Comparison of ENCODE assay signal across 9 cellular contexts in the genomic region with DNA sequence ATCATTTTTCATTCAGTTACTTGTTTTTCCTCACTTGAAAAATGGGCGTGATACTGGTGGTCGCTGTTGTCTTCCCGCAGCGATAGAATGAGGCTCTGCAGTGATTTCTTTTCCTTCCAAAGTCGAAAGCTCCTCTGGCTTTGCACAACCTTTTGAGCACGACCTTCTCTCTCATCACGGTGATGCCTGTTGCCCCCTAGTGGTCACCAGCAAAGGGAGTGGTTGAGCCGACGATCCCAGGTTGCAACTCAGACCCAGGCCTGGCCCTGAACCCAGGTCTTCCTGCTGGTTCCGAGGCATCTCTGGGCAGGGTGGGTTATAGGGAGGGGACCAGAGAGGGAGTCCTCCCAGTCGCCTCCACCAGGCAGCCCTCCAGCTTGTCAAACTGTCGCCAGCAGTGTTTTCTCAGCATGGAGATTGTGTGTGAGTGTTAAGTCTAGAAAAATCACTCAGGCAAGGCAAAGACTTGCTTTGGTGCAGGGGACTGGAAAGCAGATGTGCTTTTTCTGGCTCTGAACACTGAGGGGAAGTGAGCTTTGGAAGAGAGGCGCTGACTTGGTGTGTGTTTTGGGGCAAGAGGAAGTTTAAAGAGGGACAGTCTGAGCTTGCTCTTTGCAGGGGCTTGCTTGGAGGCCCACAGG.
DNase-seq lines count a peak whose midpoint lies in the region; ATAC-seq, FAIRE-seq and TF ChIP-seq lines count a peak whose summit lies in the region.
"Had no signal": no experiment of that assay in that cellular context is flagged by ENCODE, and none has a peak within 500 bp of the region (broad histone marks: within the 10 kb centered on the region; RNA-seq: fewer than 3 reads in every experiment).

No MANE protein-coding gene starts in this region.

- peak; percentile 63 for ATAC-seq in gastroesophageal sphincter
- no peak for ATAC-seq in GM18867 (IDR thresholded peaks at IDR 0.05; ENCODE audit: unreplicated experiment)

- whole genome bisulfite sequencing in gastroesophageal sphincter (ENCODE audit: low coverage in 1 of 2), 2 donors, result 0 to 7% methylated on average over 4 to 11 of the region's 13 CpGs
- WGBS in tibial nerve, 2 donors, result 10 to 11% methylated on average over 13 of the region's 13 CpGs

- TF ChIP-seq EP300 in gastroesophageal sphincter (IDR thresholded peaks at IDR 0.05) (no peak), tibial nerve (IDR thresholded peaks at IDR 0.05) (no peak)

- H3K27ac Mint-ChIP-seq in Calu3 (ENCODE audit: unreplicated experiment), result no peak overlapping the region

- no peaks in the 10 kb centered on the region for H4K20me1 ChIP-seq in osteoblast (ENCODE audit: insufficient read depth, low read length)

- FAIRE-seq in HTR-8/SVneo (lab: Jason Lieb, UNC), result no peak
- FAIRE-seq: colon had no signal

- H3K27me3 ChIP-seq in gastroesophageal sphincter, result peaks cover 7% of the 10 kb centered on the region
- H3K27me3 ChIP-seq in osteoblast (ENCODE audit: insufficient read depth, low read length), result peaks cover 4% of the 10 kb centered on the region
- no peaks in the 10 kb centered on the region for H3K27me3 ChIP-seq in tibial nerve

- H3K4me3 Mint-ChIP-seq in Calu3 (ENCODE audit: low read depth, unreplicated experiment), result no peak overlapping the region

- peak overlapping the region; percentile 10 to 43 for H3K4me3 ChIP-seq in gastroesophageal sphincter
- H3K4me3 ChIP-seq in osteoblast (ENCODE audit: insufficient read depth, low read length), result peak overlapping the region; percentile 73
- H3K4me3 ChIP-seq in tibial nerve, result peak overlapping the region in 3 of 4 donors; percentile 30 to 45 (median 41)

- H3K4me1 Mint-ChIP-seq in Calu3 (ENCODE audit: low read depth, unreplicated experiment), result no peaks in the 10 kb centered on the region

- H3K9me3 ChIP-seq in gastroesophageal sphincter (no peaks in the 10 kb centered on the region), osteoblast (ENCODE audit: low read depth, low read length) (no peaks in the 10 kb centered on the region), tibial nerve (no peaks in the 10 kb centered on the region)

- peaks cover 60% of the 10 kb centered on the region for H3K27me3 Mint-ChIP-seq in Calu3 (ENCODE audit: unreplicated experiment)

- H3K79me2 ChIP-seq in osteoblast (ENCODE audit: insufficient read depth, low read length), result no peaks in the 10 kb centered on the region

- H3K36me3 ChIP-seq in gastroesophageal sphincter (no peaks in the 10 kb centered on the region), osteoblast (ENCODE audit: insufficient read depth, low read length) (no peaks in the 10 kb centered on the region), tibial nerve (no peaks in the 10 kb centered on the region)

- peak; percentile 67 for DNase-seq in Calu3
- peak; percentile 71 for DNase-seq in HTR-8/SVneo (ENCODE audit: insufficient read length, low spot score)
- DNase-seq in RPMI8226, result peak; percentile 81
- DNase-seq in activated effector memory CD4-positive, alpha-beta T cell treated with anti-CD3 and anti-CD28 coated beads, Interleukin-2, amount 50 U/mL, for 16 hours, result peak; percentile 80
- DNase-seq in osteoblast (ENCODE audit: insufficient read length, low spot score, missing footprints), result peak; percentile 96
- peak; percentile 37 to 66 for DNase-seq in tibial nerve (ENCODE audit: low spot score in 2 of 2)

- intact Hi-C loops in Calu3 (cut with micrococcal nuclease; ENCODE audit: unreplicated experiment), result loop anchor here (2.0 kb wide), 1 partner anchor 276 kb away; no protein-coding TSS in a partner anchor

- peak overlapping the region; percentile 86 for H2AFZ ChIP-seq in osteoblast (ENCODE audit: low read length)

- peak overlapping the region; percentile 88 for H3K4me2 ChIP-seq in osteoblast (ENCODE audit: insufficient read depth, low read length)

- no TSS peak for BruUV-seq in Calu3 (replicated peaks; lab: Mats Ljungman, UMichigan)

- H3K9me3 Mint-ChIP-seq in Calu3 (ENCODE audit: low read depth, unreplicated experiment), result peaks cover 2% of the 10 kb centered on the region

- H3K36me3 Mint-ChIP-seq in Calu3 (ENCODE audit: insufficient read depth, unreplicated experiment), result no peaks in the 10 kb centered on the region

- TF ChIP-seq POLR2A in gastroesophageal sphincter (IDR thresholded peaks at IDR 0.05) (no peak), tibial nerve (IDR thresholded peaks at IDR 0.05) (no peak)

- TF ChIP-seq CTCF in Calu3 (IDR thresholded peaks at IDR 0.05; ENCODE audit: unreplicated experiment), result peak; percentile 80
- TF ChIP-seq CTCF in gastroesophageal sphincter (IDR thresholded peaks at IDR 0.05), result peak in 3 of 4 experiments; percentile 66 to 82 (median 70)
- TF ChIP-seq CTCF in osteoblast (IDR thresholded peaks at IDR 0.05; ENCODE audit: extremely low read depth, low read depth, low read length), result peak; percentile 92
- peak; percentile 73 to 89 (median 76) for TF ChIP-seq CTCF in tibial nerve (IDR thresholded peaks at IDR 0.05)

- CTCF ChIA-PET in Calu3 (lab: Charles Lee), result interaction anchor here (0.8 to 1.6 kb wide), 5 partner anchors 8 to 354 kb away, joined by 3 to 6 read pairs (median 3); no protein-coding TSS in a partner anchor

- H3K4me1 ChIP-seq in gastroesophageal sphincter (peaks cover 0 to 12% (median 5%) of the 10 kb centered on the region in 3 donors), osteoblast (ENCODE audit: insufficient read depth, low read length) (no peaks in the 10 kb centered on the region), tibial nerve (peaks cover 0 to 11% (median 0%) of the 10 kb centered on the region in 4 donors)

- H3K27ac ChIP-seq in gastroesophageal sphincter (no peak overlapping the region), osteoblast (ENCODE audit: low read depth, low read length) (no peak overlapping the region), tibial nerve (no peak overlapping the region)
